In the genomic region with DNA sequence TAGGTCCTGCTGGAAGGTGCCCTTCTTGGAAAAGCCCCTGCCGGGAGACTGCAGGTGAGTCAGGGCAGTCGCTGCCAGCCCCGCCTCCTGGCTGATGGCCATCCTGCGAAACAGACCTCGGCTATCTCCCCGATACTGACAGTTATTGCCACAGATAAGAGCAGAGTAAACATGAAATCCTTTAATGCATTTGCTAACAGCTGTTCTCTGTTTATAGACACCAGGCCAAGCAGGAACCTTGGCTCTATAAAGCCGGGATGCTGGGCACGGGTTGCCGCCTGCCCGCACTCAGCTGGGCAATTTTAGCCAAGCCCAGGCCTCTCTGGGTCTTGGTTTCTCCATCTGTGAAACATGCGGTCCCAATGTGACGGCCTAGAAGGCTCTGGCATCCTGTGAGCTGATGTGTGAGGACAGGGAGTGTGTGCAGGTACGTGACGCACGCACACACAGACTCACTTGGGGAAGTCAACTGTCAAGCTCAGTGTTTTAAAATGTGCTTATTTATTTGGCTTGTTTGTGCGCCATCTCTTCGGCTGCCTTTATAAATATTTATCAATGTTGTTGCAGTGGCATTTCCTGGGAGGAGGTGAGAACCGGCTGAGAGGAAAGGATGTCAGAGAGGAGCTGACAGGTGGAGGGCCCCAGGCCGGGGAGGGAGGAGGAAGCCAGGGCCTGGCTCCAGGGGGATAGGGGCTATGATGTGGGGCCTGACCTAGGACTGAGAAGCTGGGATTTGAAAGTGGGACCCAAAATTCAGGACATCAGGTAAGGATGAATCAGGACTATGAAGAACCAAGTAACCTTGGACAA, we compare ENCODE assay signal across 15 cellular contexts. TPM values are rescaled to one million over a fixed set of nuclear protein-coding genes. Genes with fewer than 3 reads are reported as not detected.
DNase-seq lines count a peak whose midpoint lies in the region; ATAC-seq, FAIRE-seq and TF ChIP-seq lines count a peak whose summit lies in the region.
"Had no signal": no experiment of that assay in that cellular context is flagged by ENCODE, and none has a peak within 500 bp of the region (broad histone marks: within the 10 kb centered on the region; RNA-seq: fewer than 3 reads in every experiment).

No MANE protein-coding gene starts in this region.

- H3K27me3 ChIP-seq in PC-3 (ENCODE audit: low read length) = no peaks in the 10 kb centered on the region
- no peaks in the 10 kb centered on the region for H3K27me3 ChIP-seq in aorta (ENCODE audit: control insufficient read depth in 1 of 2, insufficient read depth in 2 of 2, low read length in 1 of 2)

- no peaks in the 10 kb centered on the region for H3K79me2 ChIP-seq in PC-3 (ENCODE audit: low read length)

- no peak for TF ChIP-seq EP300 in A549 (IDR thresholded peaks at IDR 0.05)

- H4K20me1 ChIP-seq in PC-3 (ENCODE audit: low read length) = no peaks in the 10 kb centered on the region

- BruUV-seq in PC-3 (replicated peaks; lab: Mats Ljungman, UMichigan) = no TSS peak

- DNase-seq in A549 (ENCODE audit: low read depth in 1 of 2, low spot score in 1 of 2) = peak; percentile 6 to 22
- peak; percentile 91 for DNase-seq in NCI-H1417 treated with DMSO at 0.1 percent for 48 hours (lab: John Stamatoyannopoulos, UW)
- DNase-seq in PC-3 = peak; percentile 14
- peak; percentile 78 to 79 for DNase-seq in left colon
- no peak for DNase-seq in NCI-H1048 (lab: John Stamatoyannopoulos, UW)
- DNase-seq in aorta = no peak
- DNase-seq in RPMI8226 = no peak
- DNase-seq: activated CD8-positive, alpha-beta T cell treated with anti-CD3 and anti-CD28 coated beads, Interleukin-2, amount 10 ng/mL, durations not matched to agents 7 days and 5 days; KBM-7; left cardiac atrium; SIG-M5 had no signal

- H3K9ac ChIP-seq in PC-3 (ENCODE audit: low read length) = no peak overlapping the region

- H3K9me3 ChIP-seq in A549 (no peaks in the 10 kb centered on the region), PC-3 (ENCODE audit: low read length) (no peaks in the 10 kb centered on the region), aorta (ENCODE audit: control insufficient read depth, low read length) (no peaks in the 10 kb centered on the region)

- H3K4me3 ChIP-seq in A549 (no peak overlapping the region), PC-3 (ENCODE audit: low read length) (no peak overlapping the region), aorta (ENCODE audit: low read length in 2 of 2) (no peak overlapping the region)
- H3K4me3 ChIP-seq: skin epidermis had no signal

- no peaks in the 10 kb centered on the region for H3F3A ChIP-seq in PC-3 (ENCODE audit: low read length, unreplicated experiment)

- POLR2A ChIA-PET in A549 (lab: Yijun Ruan, JAX) (no interaction called here), PC-3 (lab: Charles Lee; ENCODE audit: unreplicated experiment) (no interaction called here)

- CTCF ChIA-PET in A549 (lab: Yijun Ruan, JAX) (no interaction called here), PC-3 (lab: Charles Lee) (no interaction called here)

- TF ChIP-seq RAD21 in A549 (conservative IDR thresholded peaks at IDR 0.05 in 1 of 2, IDR thresholded peaks at IDR 0.05 in 1 of 2) = no peak

- intact Hi-C loops in PC-3 (cut with micrococcal nuclease) (no loop called here), left colon (cut with DNase I, micrococcal nuclease) (no loop called here), aorta (cut with DNase I) (no loop called here)

- no peak for TF ChIP-seq POLR2A in A549 (IDR thresholded peaks at IDR 0.05; ENCODE audit: low read length)

- H3K36me3 ChIP-seq in PC-3 (ENCODE audit: low read depth, low read length) (no peaks in the 10 kb centered on the region), aorta (ENCODE audit: control insufficient read depth in 1 of 2, insufficient read depth in 2 of 2, low read length in 1 of 2) (no peaks in the 10 kb centered on the region)

- no peak for FAIRE-seq in A549 (lab: Jason Lieb, UNC)

- WGBS in A549 (ENCODE audit: missing lambda C conversion rate) = 51% methylated on average over 19 of the region's 19 CpGs
- 71 to 73% methylated on average over 19 of the region's 19 CpGs for WGBS in aorta, 2 donors

- H3K27ac ChIP-seq in A549 (no peak overlapping the region), PC-3 (ENCODE audit: low read length) (no peak overlapping the region), aorta (ENCODE audit: low read depth in 1 of 2, low read length in 2 of 2) (no peak overlapping the region)
- H3K27ac ChIP-seq: skin epidermis had no signal

- ATAC-seq in A549 (peak; percentile 11 to 37; a peak in 4 of 6 replicates), PC-3 (no peak), left colon (peak; percentile 90), HG02840 (IDR thresholded peaks at IDR 0.05; ENCODE audit: low FRiP score, unreplicated experiment) (no peak), aorta (ENCODE audit: low FRiP score) (no peak)
- ATAC-seq: activated CD8-positive, alpha-beta T cell treated with anti-CD3 and anti-CD28 coated beads, Interleukin-2, amount 10 ng/mL, durations not matched to agents 7 days and 5 days; esophagus mucosa; stimulated activated memory B cell treated with anti-CD40 and anti-IgM and Interleukin-4, amounts not matched to agents 10 μg/mL and 1 μg/mL and 100 μg/mL, for 72 hours had no signal

- H3K9me2 ChIP-seq in PC-3 (replicated peaks; ENCODE audit: low read length) = no peaks in the 10 kb centered on the region

- no peak overlapping the region for H3K4me2 ChIP-seq in A549
- no peak overlapping the region for H3K4me2 ChIP-seq in PC-3 (ENCODE audit: low read length)

- TF ChIP-seq CTCF in A549 (IDR thresholded peaks at IDR 0.05) (no peak), PC-3 (conservative IDR thresholded peaks at IDR 0.05; ENCODE audit: low read depth, low read length) (no peak)

- H3K4me1 ChIP-seq in A549 (no peaks in the 10 kb centered on the region), PC-3 (ENCODE audit: insufficient read depth, low read length) (no peaks in the 10 kb centered on the region), aorta (ENCODE audit: control insufficient read depth in 1 of 2, insufficient read depth in 2 of 2, low read length in 2 of 2) (no peaks in the 10 kb centered on the region)

- no peak overlapping the region for H2AFZ ChIP-seq in PC-3 (ENCODE audit: low read length)

TF ChIP-seq in A549, 52 proteins besides CTCF, POLR2A, EP300 and RAD21:
- TF ChIP-seq RNF2 (IDR thresholded peaks at IDR 0.05; ENCODE audit: borderline replicate concordance, low read depth) (no peak), GATA3 (IDR thresholded peaks at IDR 0.05; ENCODE audit: borderline replicate concordance) (peak; percentile 52)
TF ChIP-seq in A549: peak in this region for 1.

RNA-seq across cellular contexts. Expression of a gene that starts 50.8 kb away (rescaled TPM):
- polyA plus RNA-seq in A549 (2011; rRNA removed) (not detected in 2 replicates), A549 (2017; fragmentation: RNase III; extraction: RNeasy Plus Mini Kit Qiagen cat#74134 plus additional on column Dnase treatment) (not detected in 3 replicates), aorta (not detected)
- polyA plus RNA-seq in A549 (2012; cell fraction: cytosol; rRNA removed) = not detected in 2 replicates
- polyA plus RNA-seq in A549 (2012; cell fraction: nucleus; rRNA removed) = not detected in 2 replicates
- polyA minus RNA-seq in A549 (2011; rRNA and poly(A)+ RNA removed) = not detected in 2 replicates
- total RNA-seq in PC-3 (2014; rRNA removed) (not detected in 2 replicates), left colon (not detected), aorta (not detected)
- total RNA-seq: activated CD8-positive, alpha-beta T cell treated with anti-CD3 and anti-CD28 coated beads, Interleukin-2, amount 10 ng/mL, durations not matched to agents 7 days and 5 days; esophagus mucosa; left cardiac atrium had no signal

Comparison
In these comparisons a context has a peak if more than half of its experiments do, and no peak if none do; other contexts are left out.
1. ATAC-seq: peak in A549 (2 of 2) and left colon (single experiment); none in PC-3 (single experiment), HG02840 (single experiment) and aorta (single experiment).
2. DNase-seq: peak in A549 (2 of 2), NCI-H1417 treated with DMSO at 0.1 percent for 48 hours (single experiment), PC-3 (single experiment) and left colon (2 of 2); none in NCI-H1048 (single experiment), aorta (0 of 2) and RPMI8226 (single experiment).